Comparison of ENCODE assay signal across 23 cellular contexts in the genomic region with DNA sequence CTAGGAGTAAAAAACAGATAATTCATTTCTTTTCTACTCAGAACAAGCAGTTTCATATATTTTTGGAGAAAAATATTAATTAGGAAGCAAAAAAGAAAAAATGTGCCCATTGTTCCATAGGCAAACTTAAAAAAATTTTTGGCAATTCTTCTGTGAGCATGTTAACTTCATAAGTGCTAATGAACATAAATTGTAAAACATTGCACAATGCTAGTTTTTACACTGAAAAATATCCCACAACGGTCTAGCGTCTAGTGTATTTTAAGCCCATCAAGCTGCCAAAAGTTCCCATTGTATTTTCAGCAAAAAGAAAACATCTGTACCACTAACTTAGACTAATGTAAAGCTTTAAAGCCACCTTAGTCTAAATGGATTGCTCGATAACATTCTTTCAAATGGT. TPM values are rescaled to one million over a fixed set of nuclear protein-coding genes. Genes with fewer than 3 reads are reported as not detected.
DNase-seq lines count a peak whose midpoint lies in the region; ATAC-seq, FAIRE-seq and TF ChIP-seq lines count a peak whose summit lies in the region.
"Had no signal": no experiment of that assay in that cellular context is flagged by ENCODE, and none has a peak within 500 bp of the region (broad histone marks: within the 10 kb centered on the region; RNA-seq: fewer than 3 reads in every experiment).

No MANE protein-coding gene starts in this region.

- TF ChIP-seq RAD21 in GM12878 (IDR thresholded peaks at IDR 0.05; ENCODE audit: insufficient read depth, low read depth, low read length): no peak

- DNase-seq in GM12878 (ENCODE audit: low read depth, low spot score) (no peak), amniotic stem cell (lab: John Stamatoyannopoulos, UW) (no peak), aorta (no peak)
- no peak for DNase-seq in stimulated activated naive CD4-positive, alpha-beta T cell (lab: John Stamatoyannopoulos, UW)
- DNase-seq: activated B cell treated with CpG ODN at 0.5 μM for 24 hours; activated CD4-positive, alpha-beta memory T cell treated with anti-CD3 and anti-CD28 coated beads, Interleukin-2, amount 10 ng/mL, durations not matched to agents 7 days and 5 days; activated naive CD4-positive, alpha-beta T cell treated with Interleukin-2 at 50 U/mL for 16 hours; activated T-cell treated with anti-CD3 and anti-CD28 coated beads for 4 hours; CD4-positive, CD25-positive, alpha-beta regulatory T cell; dorsolateral prefrontal cortex; GDM1; kidney glomerular epithelial cell; MG63; NCI-H2171 treated with DMSO at 0.1 percent for 48 hours; pancreas; T-helper 2 cell had no signal

- peak overlapping the region in 2 of 3 experiments; percentile 97 for H3K4me3 Mint-ChIP-seq in nephron
- H3K4me3 Mint-ChIP-seq: activated B cell treated with CpG ODN at 0.5 μM for 24 hours; activated CD4-positive, alpha-beta memory T cell treated with anti-CD3 and anti-CD28 coated beads, Interleukin-2, amount 10 ng/mL, durations not matched to agents 7 days and 5 days had no signal

- POLR2A ChIA-PET in GM12878 (lab: Charles Lee): interaction anchor here (1.4 to 4.5 kb wide), 5 partner anchors 11 to 110 kb away, joined by 4 to 41 read pairs (median 7); a partner anchor contains a TSS

- SMC1A ChIA-PET in GM12878 (lab: Charles Lee; ENCODE audit: uncharacterized antibody, unreplicated experiment): interaction anchor here (1.1 to 9.9 kb wide), 6 partner anchors 9 to 146 kb away, joined by 4 to 233 read pairs (median 10); a partner anchor contains a TSS

- H3K27ac Mint-ChIP-seq in nephron: no peak overlapping the region
- H3K27ac Mint-ChIP-seq: activated B cell treated with CpG ODN at 0.5 μM for 24 hours; activated CD4-positive, alpha-beta memory T cell treated with anti-CD3 and anti-CD28 coated beads, Interleukin-2, amount 10 ng/mL, durations not matched to agents 7 days and 5 days; CD4-positive, CD25-positive, alpha-beta regulatory T cell had no signal

- no peaks in the 10 kb centered on the region for H3K36me3 Mint-ChIP-seq in nephron (ENCODE audit: low read depth)
- H3K36me3 Mint-ChIP-seq: CD4-positive, CD25-positive, alpha-beta regulatory T cell had no signal

- no peaks in the 10 kb centered on the region for H3K9me3 Mint-ChIP-seq in nephron
- H3K9me3 Mint-ChIP-seq: activated B cell treated with CpG ODN at 0.5 μM for 24 hours; activated CD4-positive, alpha-beta memory T cell treated with anti-CD3 and anti-CD28 coated beads, Interleukin-2, amount 10 ng/mL, durations not matched to agents 7 days and 5 days; central memory CD8-positive, alpha-beta T cell had no signal

- H3K27me3 ChIP-seq in Loucy (ENCODE audit: insufficient read depth, low read length, poor library complexity, severe bottlenecking): no peaks in the 10 kb centered on the region
- H3K27me3 ChIP-seq in GM12878 (replicated peaks in 1 of 2; ENCODE audit: control insufficient read depth in 2 of 2, insufficient read depth in 2 of 2, low read length in 1 of 2): no peaks in the 10 kb centered on the region
- no peaks in the 10 kb centered on the region for H3K27me3 ChIP-seq in aorta (ENCODE audit: control insufficient read depth in 1 of 2, insufficient read depth in 2 of 2, low read length in 1 of 2)
- H3K27me3 ChIP-seq: pancreas had no signal

- no peak for TF ChIP-seq CTCF in Loucy (conservative IDR thresholded peaks at IDR 0.05; ENCODE audit: low read length)
- TF ChIP-seq CTCF in GM12878 (IDR thresholded peaks at IDR 0.05 in 2 of 3, conservative IDR thresholded peaks at IDR 0.05 in 1 of 3; ENCODE audit: control insufficient read depth in 2 of 3, extremely low read depth in 1 of 3, insufficient read depth in 1 of 3, low read depth in 3 of 3, low read length in 3 of 3): no peak
- no peak for TF ChIP-seq CTCF in nephron (IDR thresholded peaks at IDR 0.05; ENCODE audit: unreplicated experiment in 3 of 3)

- peaks cover 77% of the 10 kb centered on the region for H3K27me3 Mint-ChIP-seq in nephron (ENCODE audit: low read depth)

- H4K20me1 ChIP-seq in Loucy (ENCODE audit: insufficient read depth, low read length, poor library complexity, severe bottlenecking) (peaks cover 9% of the 10 kb centered on the region), GM12878 (ENCODE audit: control insufficient read depth, insufficient read depth) (no peaks in the 10 kb centered on the region)

- H3K79me2 ChIP-seq in Loucy (ENCODE audit: insufficient read depth, low read length): peaks cover 28% of the 10 kb centered on the region
- peaks cover 62% of the 10 kb centered on the region for H3K79me2 ChIP-seq in GM12878 (ENCODE audit: control insufficient read depth, insufficient read depth, low read length)

- FAIRE-seq in GM12878 (lab: Jason Lieb, UNC): no peak
- FAIRE-seq: frontal cortex, pancreas had no signal

- no TSS peak for BruUV-seq in GM12878 (replicated peaks; lab: Mats Ljungman, UMichigan)

- H3K27ac ChIP-seq in GM12878 (ENCODE audit: control insufficient read depth, insufficient read depth): no peak overlapping the region
- H3K27ac ChIP-seq in aorta (ENCODE audit: low read depth in 1 of 2, low read length in 2 of 2): no peak overlapping the region
- H3K27ac ChIP-seq: dorsolateral prefrontal cortex, suprapubic skin had no signal

- in situ Hi-C loops in GM12878 (cut with MboI): no loop called here

- TF ChIP-seq POLR2A in GM12878 (IDR thresholded peaks at IDR 0.05; ENCODE audit: low read depth, low read length): no peak

- H3K4me3 ChIP-seq in GM08714 (ENCODE audit: low read length) (peak overlapping the region; percentile 72; the same call in 1 of the 2 replicates), Loucy (ENCODE audit: low read length, poor library complexity, severe bottlenecking) (peak overlapping the region; percentile 88), GM12878 (peak overlapping the region; percentile 97), aorta (ENCODE audit: low read length in 2 of 2) (no peak overlapping the region)
- H3K4me3 ChIP-seq: MG63, suprapubic skin had no signal

- H3F3A ChIP-seq in Loucy (ENCODE audit: low read depth): no peaks in the 10 kb centered on the region

- H3K9me2 ChIP-seq in Loucy (replicated peaks; ENCODE audit: low read depth, low read length): no peaks in the 10 kb centered on the region

- H3K36me3 ChIP-seq in Loucy (ENCODE audit: insufficient read depth, low read length) (no peaks in the 10 kb centered on the region), GM12878 (ENCODE audit: control insufficient read depth in 2 of 2, insufficient read depth in 2 of 2, low read length in 1 of 2) (no peaks in the 10 kb centered on the region), aorta (ENCODE audit: control insufficient read depth in 1 of 2, insufficient read depth in 2 of 2, low read length in 1 of 2) (no peaks in the 10 kb centered on the region)
- H3K36me3 ChIP-seq: MG63, pancreas, suprapubic skin had no signal

- H3K4me1 ChIP-seq in Loucy (ENCODE audit: insufficient read depth, low read length, poor library complexity, severe bottlenecking) (peaks cover 28% of the 10 kb centered on the region), GM12878 (ENCODE audit: control insufficient read depth, insufficient read depth, low read length) (peaks cover 11% of the 10 kb centered on the region), aorta (ENCODE audit: control insufficient read depth in 1 of 2, insufficient read depth in 2 of 2, low read length in 2 of 2) (no peaks in the 10 kb centered on the region)

- TF ChIP-seq EP300 in GM12878 (IDR thresholded peaks at IDR 0.05; ENCODE audit: borderline replicate concordance in 1 of 2, control insufficient read depth in 1 of 2, low read depth in 2 of 2, low read length in 2 of 2): no peak

- H2AFZ ChIP-seq in Loucy (ENCODE audit: low read length) (no peak overlapping the region), GM12878 (ENCODE audit: control insufficient read depth, low read depth, low read length) (no peak overlapping the region)

- peaks cover 11% of the 10 kb centered on the region for H3K4me1 Mint-ChIP-seq in nephron

- H3K4me2 ChIP-seq in Loucy (ENCODE audit: low read depth, low read length, poor library complexity, severe bottlenecking) (peak overlapping the region; percentile 95), GM12878 (ENCODE audit: control insufficient read depth, insufficient read depth) (peak overlapping the region; percentile 80)

- H3K9me3 ChIP-seq in Loucy (ENCODE audit: insufficient read depth, low read depth, low read length) (no peaks in the 10 kb centered on the region), GM12878 (replicated peaks; ENCODE audit: control insufficient read depth, insufficient read depth, low read length) (no peaks in the 10 kb centered on the region), aorta (ENCODE audit: control insufficient read depth, low read length) (no peaks in the 10 kb centered on the region)
- H3K9me3 ChIP-seq: MG63, pancreas, suprapubic skin had no signal

- WGBS in GM12878 (ENCODE audit: insufficient coverage, insufficient replicate concordance, low lambda C conversion rate, missing lambda C conversion rate): 66% methylated on average over 3 of the region's 3 CpGs
- 46 to 56% methylated on average over 3 of the region's 3 CpGs for WGBS in aorta, 2 donors

- H3K9ac ChIP-seq in Loucy (ENCODE audit: low read depth, low read length, poor library complexity, severe bottlenecking): no peak overlapping the region
- H3K9ac ChIP-seq in GM12878 (ENCODE audit: control insufficient read depth, insufficient read depth, low read length): 0 out of 2 replicates have a peak overlapping the region, but pooled peaks have one; percentile 4

- ATAC-seq in GM12878: no peak
- ATAC-seq in aorta (ENCODE audit: low FRiP score): no peak
- no peak for ATAC-seq in GM21515 (IDR thresholded peaks at IDR 0.05; ENCODE audit: unreplicated experiment)
- ATAC-seq: pancreas had no signal

- RAD21 ChIA-PET in GM12878 (lab: Charles Lee; ENCODE audit: unreplicated experiment): interaction anchor here (0.6 to 1.8 kb wide), 6 partner anchors 11 to 431 kb away, joined by 3 to 13 read pairs (median 5); no protein-coding TSS in a partner anchor

- intact Hi-C loops in GM12878 (cut with micrococcal nuclease; ENCODE audit: unreplicated experiment): loop anchor here (5.0 kb wide), 1 partner anchor 351 kb away; a partner anchor contains a TSS
- intact Hi-C loops in aorta (cut with DNase I): loop anchor here in 1 of 2 donors (5.0 kb wide), 1 partner anchor 116 kb away; no protein-coding TSS in a partner anchor

- CTCF ChIA-PET in GM12878 (lab: Yijun Ruan, JAX): interaction anchor here (0.6 to 16.1 kb wide), 9 partner anchors 12 to 150 kb away, joined by 3 to 575 read pairs (median 7); a partner anchor contains a TSS

RNA-seq across cellular contexts. Expression of a gene that starts 2.8 kb away (rescaled TPM):
- 25.7 and 29.8 TPM in 2 replicates for total RNA-seq in GM12878 (2013; cell fraction: nucleolus; rRNA removed)
- total RNA-seq in GM12878 (2014; rRNA removed) (5.9 and 6.1 TPM in 2 replicates), GM12878 (2014; rRNA removed; fragmentation: Illumina TruSeq; extraction: Trizol) (5.0 and 5.4 TPM in 2 replicates), GM12878 (2021) (8.7 and 9.2 TPM in 2 replicates), aorta (1 to 10 TPM in 1 of 2 donors, under 1 TPM in 1; 0.42 to 1.6 TPM)
- 2.9 TPM for polyA plus RNA-seq in GM12878 (2011; ENCODE audit: low read depth)
- polyA plus RNA-seq in GM12878 (2011; rRNA removed) (5.8 and 8.0 TPM in 2 replicates), GM12878 (2014; fragmentation: Illumina TruSeq; extraction: Trizol) (5.1 and 5.7 TPM in 2 replicates), GM12878 (2014; fragmentation: Nextera tagmentation; extraction: Ambion mirVana) (1 to 10 TPM; 1.2 to 2.5 TPM), GM12878 (2014; rRNA removed) (3.9 and 4.1 TPM in 2 replicates), GM12878 (2016; fragmentation: Nextera tagmentation; extraction: Ambion mirVana) (1 to 10 TPM; 2.6 to 2.9 TPM), aorta (under 1 TPM; 0.26 to 0.50 TPM)
- polyA plus RNA-seq in GM12878 (2011; cell fraction: cytosol; rRNA removed): 6.2 and 6.4 TPM in 2 replicates
- polyA plus RNA-seq in GM12878 (2011; cell fraction: nucleus; rRNA removed): 7.7 and 8.9 TPM in 2 replicates
- 2.9 and 3.3 TPM in 2 replicates for polyA plus RNA-seq in GM12878 (2012)
- polyA minus RNA-seq in GM12878 (2011; rRNA and poly(A)+ RNA removed): 18.5 and 20.6 TPM in 2 replicates
- 5.3 and 5.6 TPM in 2 replicates for polyA minus RNA-seq in GM12878 (2011; cell fraction: cytosol; rRNA and poly(A)+ RNA removed)
- 5.2 and 10.0 TPM in 2 replicates for polyA minus RNA-seq in GM12878 (2011; cell fraction: nucleus; rRNA and poly(A)+ RNA removed)
- polyA plus RNA-seq: CD4-positive, CD25-positive, alpha-beta regulatory T cell had no signal

RNA-seq across cellular contexts. Expression of a gene that starts 8.7 kb away (rescaled TPM):
- 0.34 and 0.56 TPM in 2 replicates for total RNA-seq in GM12878 (2013; cell fraction: nucleolus; rRNA removed)
- total RNA-seq in GM12878 (2014; rRNA removed): 0.05 and 0.06 TPM in 2 replicates
- total RNA-seq in GM12878 (2014; rRNA removed; fragmentation: Illumina TruSeq; extraction: Trizol): 0.09 and 0.14 TPM in 2 replicates
- 0.10 and 0.27 TPM in 2 replicates for total RNA-seq in GM12878 (2021)
- polyA plus RNA-seq in GM12878 (2011; ENCODE audit: low read depth): 0.05 TPM
- not detected in 2 replicates for polyA plus RNA-seq in GM12878 (2011; rRNA removed)
- 0.01 and 0.03 TPM in 2 replicates for polyA plus RNA-seq in GM12878 (2011; cell fraction: cytosol; rRNA removed)
- 0.03 and 0.04 TPM in 2 replicates for polyA plus RNA-seq in GM12878 (2011; cell fraction: nucleus; rRNA removed)
- polyA plus RNA-seq in GM12878 (2012): 0.12 and 0.22 TPM in 2 replicates
- 0.06 and 0.10 TPM in 2 replicates for polyA plus RNA-seq in GM12878 (2014; fragmentation: Illumina TruSeq; extraction: Trizol)
- polyA plus RNA-seq in GM12878 (2014; fragmentation: Nextera tagmentation; extraction: Ambion mirVana): under 1 TPM in 1 of 2 experiments, not detected in 1; 0.02 TPM
- 0.13 and 0.16 TPM in 2 replicates for polyA plus RNA-seq in GM12878 (2014; rRNA removed)
- not detected for polyA plus RNA-seq in GM12878 (2016; fragmentation: Nextera tagmentation; extraction: Ambion mirVana)
- not detected in 2 replicates for polyA minus RNA-seq in GM12878 (2011; rRNA and poly(A)+ RNA removed)
- polyA minus RNA-seq in GM12878 (2011; cell fraction: cytosol; rRNA and poly(A)+ RNA removed): not detected in 2 replicates
- not detected in 2 replicates for polyA minus RNA-seq in GM12878 (2011; cell fraction: nucleus; rRNA and poly(A)+ RNA removed)
- 10 to 100 TPM in 1 of 2 donors, 1 to 10 TPM in 1; 7.1 to 15.9 TPM for total RNA-seq in aorta
- under 1 TPM; 0.13 to 0.20 TPM for polyA plus RNA-seq in aorta
- total RNA-seq: activated CD4-positive, alpha-beta memory T cell treated with anti-CD3 and anti-CD28 coated beads, Interleukin-2, amount 10 ng/mL, durations not matched to agents 7 days and 5 days; CD4-positive, CD25-positive, alpha-beta regulatory T cell had no signal
- polyA plus RNA-seq: CD4-positive, CD25-positive, alpha-beta regulatory T cell had no signal

Comparison
In these comparisons a context has a peak if more than half of its experiments do, and no peak if none do; other contexts are left out.
1. H3K4me3 ChIP-seq: peak in GM08714 (single experiment), Loucy (single experiment) and GM12878 (single experiment); none in aorta (0 of 2).
2. RNA of a gene that starts 8.7 kb away (total RNA-seq): 7.1 to 15.9 TPM in aorta; 0.05 to 0.56 TPM in GM12878; every median in the first group is over 4 times any median in the second.